33 cellular contexts compared by ENCODE assay signal in genomic region chr2:110860620-110861019, GRCh38.
A peak's percentile ranks its signal among the peaks of the same experiment; 100 is the strongest.
DNase-seq lines count a peak whose midpoint lies in the region; ATAC-seq, FAIRE-seq and TF ChIP-seq lines count a peak whose summit lies in the region.
"Had no signal": no experiment of that assay in that cellular context is flagged by ENCODE, and none has a peak within 500 bp of the region (broad histone marks: within the 10 kb centered on the region; RNA-seq: fewer than 3 reads in every experiment).

No MANE protein-coding gene starts in this region.

- H2AFZ ChIP-seq in H1 (ENCODE audit: low read length) = no peak overlapping the region
- H2AFZ ChIP-seq: GM23248 had no signal

- no peak overlapping the region for H3K4ac ChIP-seq in H1 (replicated peaks; ENCODE audit: insufficient read length, low read depth, low read length)

- H3K4me3 ChIP-seq in H1 (ENCODE audit: extremely low read depth in 1 of 4, insufficient read depth in 2 of 4, low read depth in 3 of 4, low read length in 4 of 4) = no peak overlapping the region
- H3K4me3 ChIP-seq in thymus (ENCODE audit: low read length) = no peak overlapping the region
- H3K4me3 ChIP-seq in thyroid gland (replicated peaks in 1 of 3) = no peak overlapping the region
- H3K4me3 ChIP-seq: ascending aorta, cardiac muscle cell, GM12878, GM23248, heart right ventricle, lower lobe of right lung, stomach had no signal

- H3K4me3 Mint-ChIP-seq in activated naive CD8-positive, alpha-beta T cell treated with anti-CD3 and anti-CD28 coated beads, Interleukin-2, amount 10 ng/mL, durations not matched to agents 7 days and 5 days = peak overlapping the region; percentile 42
- no peak overlapping the region for H3K4me3 Mint-ChIP-seq in activated naive CD8-positive, alpha-beta T cell treated with anti-CD3 and anti-CD28 coated beads, Interleukin-2, amount 50 U/mL, for 24 hours
- H3K4me3 Mint-ChIP-seq: activated CD4-positive, alpha-beta memory T cell treated with anti-CD3 and anti-CD28 coated beads, Interleukin-2, amount 10 ng/mL, durations not matched to agents 7 days and 5 days; activated T-cell treated with anti-CD3 and anti-CD28 coated beads, Interleukin-2, amount 50 U/mL, for 4 hours; endodermal cell had no signal

- TF ChIP-seq POLR2A in H1 (IDR thresholded peaks at IDR 0.05; ENCODE audit: control extremely low read depth in 1 of 2, low read depth in 2 of 2, low read length in 2 of 2) = no peak
- TF ChIP-seq POLR2A in thyroid gland (IDR thresholded peaks at IDR 0.05) = no peak

- no peak overlapping the region for H3K23ac ChIP-seq in H1 (ENCODE audit: insufficient read length)

- no peaks in the 10 kb centered on the region for H3K36me3 ChIP-seq in KOPT-K1 (ENCODE audit: insufficient read depth, low read length)
- H3K36me3 ChIP-seq in H1 (ENCODE audit: control insufficient read depth in 2 of 4, insufficient read depth in 4 of 4, low read length in 3 of 4) = peaks cover 0 to 4% (median 1%) of the 10 kb centered on the region in 4 experiments; a peak in 2 of 8 replicates
- H3K36me3 ChIP-seq in thymus (ENCODE audit: control insufficient read depth, insufficient read depth) = no peaks in the 10 kb centered on the region
- no peaks in the 10 kb centered on the region for H3K36me3 ChIP-seq in thyroid gland
- H3K36me3 ChIP-seq: ascending aorta, cardiac muscle cell, heart right ventricle, lower lobe of right lung, neutrophil, stomach had no signal

- H3K4me1 ChIP-seq in H1 (replicated peaks in 1 of 4; ENCODE audit: control insufficient read depth in 3 of 4, insufficient read depth in 4 of 4, low read length in 3 of 4) (peaks cover 2 to 13% (median 8%) of the 10 kb centered on the region in 4 experiments), thymus (ENCODE audit: control insufficient read depth, insufficient read depth, low read length) (peaks cover 47% of the 10 kb centered on the region), thyroid gland (no peaks in the 10 kb centered on the region)
- H3K4me1 ChIP-seq: ascending aorta, heart right ventricle, lower lobe of right lung, stomach had no signal

- no peaks in the 10 kb centered on the region for H3K79me1 ChIP-seq in H1 (ENCODE audit: low read depth, low read length)

- no peak for TF ChIP-seq EP300 in H1 (IDR thresholded peaks at IDR 0.05; ENCODE audit: borderline replicate concordance in 1 of 2, low read depth in 2 of 2, low read length in 2 of 2)

- H3K14ac ChIP-seq in H1 (ENCODE audit: insufficient read length) = no peak overlapping the region

- intact Hi-C loops in thyroid gland (cut with DNase I) = no loop called here

- TF ChIP-seq CTCF in H1 (IDR thresholded peaks at IDR 0.05; ENCODE audit: control extremely low read depth in 1 of 3, insufficient read depth in 1 of 3, low read depth in 1 of 3, low read length in 3 of 3) (no peak), thyroid gland (IDR thresholded peaks at IDR 0.05) (no peak)

- H2BK12ac ChIP-seq in H1 (ENCODE audit: low read depth, low read length) = no peak overlapping the region

- no peak for FAIRE-seq in H1 (lab: Jason Lieb, UNC)
- FAIRE-seq: D721Med, GM12878, RCC 7860 had no signal

- H3K36me3 Mint-ChIP-seq in activated naive CD8-positive, alpha-beta T cell treated with anti-CD3 and anti-CD28 coated beads, Interleukin-2, amount 10 ng/mL, durations not matched to agents 7 days and 5 days = no peaks in the 10 kb centered on the region
- no peaks in the 10 kb centered on the region for H3K36me3 Mint-ChIP-seq in activated naive CD8-positive, alpha-beta T cell treated with anti-CD3 and anti-CD28 coated beads, Interleukin-2, amount 50 U/mL, for 24 hours (ENCODE audit: low read depth)

- H4K20me1 ChIP-seq in H1 (replicated peaks in 1 of 2; ENCODE audit: control insufficient read depth in 1 of 2, insufficient read depth in 2 of 2, low read length in 2 of 2) = peaks cover 0 to 2% of the 10 kb centered on the region in 2 experiments

- H3K9me3 ChIP-seq in KOPT-K1 (ENCODE audit: insufficient read depth, low read length, poor library complexity, severe bottlenecking) = no peaks in the 10 kb centered on the region
- no peaks in the 10 kb centered on the region for H3K9me3 ChIP-seq in H1 (ENCODE audit: insufficient read depth in 2 of 2, low read depth in 1 of 2, low read length in 1 of 2)
- H3K9me3 ChIP-seq in thymus (ENCODE audit: control insufficient read depth) = no peaks in the 10 kb centered on the region
- no peaks in the 10 kb centered on the region for H3K9me3 ChIP-seq in thyroid gland
- H3K9me3 ChIP-seq: ascending aorta, heart right ventricle, lower lobe of right lung, neutrophil, stomach had no signal

- H4K8ac ChIP-seq in H1 (ENCODE audit: extremely low read depth, insufficient read depth, low read length) = no peak overlapping the region

- H3K56ac ChIP-seq in H1 (replicated peaks; ENCODE audit: insufficient read length, low read depth, low read length) = no peak overlapping the region

- H3K9ac ChIP-seq in H1 (replicated peaks in 1 of 4; ENCODE audit: extremely low read depth in 1 of 4, low read depth in 3 of 4, low read length in 3 of 4) = no peak overlapping the region
- H3K9ac ChIP-seq: GM23248 had no signal

- H2AK5ac ChIP-seq in H1 (ENCODE audit: low read depth, low read length) = no peak overlapping the region

- no peaks in the 10 kb centered on the region for H3K27me3 ChIP-seq in H1 (replicated peaks in 1 of 4; ENCODE audit: control insufficient read depth in 3 of 4, extremely low read depth in 1 of 4, insufficient read depth in 3 of 4, low read length in 3 of 4)
- H3K27me3 ChIP-seq in thymus (ENCODE audit: control insufficient read depth, insufficient read depth) = no peaks in the 10 kb centered on the region
- H3K27me3 ChIP-seq in thyroid gland = no peaks in the 10 kb centered on the region
- H3K27me3 ChIP-seq: ascending aorta had no signal

- DNase-seq in activated naive CD8-positive, alpha-beta T cell treated with anti-CD3 and anti-CD28 coated beads, Interleukin-2, amount 10 ng/mL, durations not matched to agents 7 days and 5 days = no peak
- no peak for DNase-seq in activated naive CD8-positive, alpha-beta T cell treated with anti-CD3 and anti-CD28 coated beads, Interleukin-2, amount 50 U/mL, for 24 hours
- no peak for DNase-seq in H1 (ENCODE audit: low read depth in 1 of 2, low spot score in 2 of 2)
- no peak for DNase-seq in SKM-1 treated with dmso at 0.1 percent for 144 hours (lab: John Stamatoyannopoulos, UW; ENCODE audit: unreplicated experiment)
- no peak for DNase-seq in NCI-H748 (lab: John Stamatoyannopoulos, UW; ENCODE audit: unreplicated experiment)
- no peak for DNase-seq in thyroid gland
- DNase-seq: ACHN; activated CD4-positive, alpha-beta memory T cell treated with anti-CD3 and anti-CD28 coated beads, Interleukin-2, amount 10 ng/mL, durations not matched to agents 7 days and 5 days; activated CD4-positive, CD25-positive, alpha-beta regulatory T cell; activated naive CD4-positive, alpha-beta T cell treated with anti-CD3 and anti-CD28 coated beads, Interleukin-2, amount 50 U/mL, for 16 hours; activated T-cell treated with anti-CD3 and anti-CD28 coated beads, Interleukin-2, amount 50 U/mL, for 4 hours; cortex of kidney; endodermal cell; foreskin fibroblast; GM23248; heart right ventricle; Kasumi-1; kidney glomerular epithelial cell; lower lobe of right lung; MV-4-11; NCI-H1436 treated with DMSO at 0.1 percent for 48 hours; NCI-H774; stomach; trophoblast cell had no signal

- no peaks in the 10 kb centered on the region for H3K23me2 ChIP-seq in H1 (ENCODE audit: low read depth, low read length)

- no peak for TF ChIP-seq RAD21 in H1 (IDR thresholded peaks at IDR 0.05 in 1 of 2, conservative IDR thresholded peaks at IDR 0.05 in 1 of 2; ENCODE audit: low read depth in 2 of 2, low read length in 2 of 2)

- H3K4me2 ChIP-seq in H1 (ENCODE audit: insufficient read depth in 1 of 2, low read depth in 2 of 2, low read length in 2 of 2) = no peak overlapping the region

- POLR2A ChIA-PET in activated naive CD8-positive, alpha-beta T cell treated with anti-CD3 and anti-CD28 coated beads, Interleukin-2, amount 10 ng/mL, durations not matched to agents 7 days and 5 days (lab: Charles Lee) = interaction anchor here (0.8 to 4.1 kb wide), 3 partner anchors 8 to 16 kb away, joined by 3 to 19 read pairs (median 3); no protein-coding TSS in a partner anchor
- POLR2A ChIA-PET in H1 (lab: Charles Lee; ENCODE audit: partially characterized antibody) = no interaction called here

- no peak overlapping the region for H4K91ac ChIP-seq in H1 (replicated peaks; ENCODE audit: insufficient read length, low read length)

- H2BK5ac ChIP-seq in H1 (ENCODE audit: low read depth, low read length) = no peak overlapping the region

- H2BK120ac ChIP-seq in H1 (replicated peaks; ENCODE audit: low read depth, low read length) = no peak overlapping the region

- peak overlapping the region; percentile 23 for H3K27ac Mint-ChIP-seq in activated naive CD8-positive, alpha-beta T cell treated with anti-CD3 and anti-CD28 coated beads, Interleukin-2, amount 10 ng/mL, durations not matched to agents 7 days and 5 days
- H3K27ac Mint-ChIP-seq in activated naive CD8-positive, alpha-beta T cell treated with anti-CD3 and anti-CD28 coated beads, Interleukin-2, amount 50 U/mL, for 24 hours = no peak overlapping the region
- H3K27ac Mint-ChIP-seq: activated CD4-positive, alpha-beta memory T cell treated with anti-CD3 and anti-CD28 coated beads, Interleukin-2, amount 10 ng/mL, durations not matched to agents 7 days and 5 days; endodermal cell had no signal

- H4K5ac ChIP-seq in H1 (ENCODE audit: insufficient read length, low read depth, low read length) = no peak overlapping the region

- CTCF ChIA-PET in H1 (lab: Charles Lee; ENCODE audit: partially characterized antibody) = interaction anchor here (1.1 to 4.7 kb wide), 5 partner anchors 8 to 48 kb away, joined by 4 to 35 read pairs (median 16); no protein-coding TSS in a partner anchor

- peaks cover 50% of the 10 kb centered on the region for H3K4me1 Mint-ChIP-seq in activated naive CD8-positive, alpha-beta T cell treated with anti-CD3 and anti-CD28 coated beads, Interleukin-2, amount 10 ng/mL, durations not matched to agents 7 days and 5 days
- peaks cover 70% of the 10 kb centered on the region for H3K4me1 Mint-ChIP-seq in activated naive CD8-positive, alpha-beta T cell treated with anti-CD3 and anti-CD28 coated beads, Interleukin-2, amount 50 U/mL, for 24 hours

- ATAC-seq in activated naive CD8-positive, alpha-beta T cell treated with anti-CD3 and anti-CD28 coated beads, Interleukin-2, amount 10 ng/mL, durations not matched to agents 7 days and 5 days (ENCODE audit: low read depth) = no peak
- ATAC-seq in activated naive CD8-positive, alpha-beta T cell treated with anti-CD3 and anti-CD28 coated beads, Interleukin-2, amount 50 U/mL, for 24 hours = no peak
- ATAC-seq: activated T-cell treated with anti-CD3 and anti-CD28 coated beads, Interleukin-2, amount 50 U/mL, for 4 hours; esophagus mucosa; GM12878; heart right ventricle; lower lobe of right lung had no signal

- H2BK20ac ChIP-seq in H1 (ENCODE audit: low read length) = no peak overlapping the region

- peaks cover 10% of the 10 kb centered on the region for H3K27me3 Mint-ChIP-seq in activated naive CD8-positive, alpha-beta T cell treated with anti-CD3 and anti-CD28 coated beads, Interleukin-2, amount 10 ng/mL, durations not matched to agents 7 days and 5 days
- H3K27me3 Mint-ChIP-seq in activated naive CD8-positive, alpha-beta T cell treated with anti-CD3 and anti-CD28 coated beads, Interleukin-2, amount 50 U/mL, for 24 hours = peaks cover 44% of the 10 kb centered on the region

- WGBS in H1 (ENCODE audit: extremely low coverage in 1 of 2, insufficient coverage in 1 of 2, insufficient read length in 1 of 2, insufficient replicate concordance in 2 of 2, low coverage in 1 of 2, low lambda C conversion rate in 2 of 2, missing lambda C conversion rate in 1 of 2), 2 experiments = 94% methylated on average over 8 of the region's 8 CpGs; no CpG with 5 or more reads in 1 of the 2 experiments
- 42% methylated on average over 8 of the region's 8 CpGs for WGBS in thymus
- WGBS in thyroid gland, 2 donors = 77 to 82% methylated on average over 7 to 8 of the region's 8 CpGs

- H3K18ac ChIP-seq in H1 (ENCODE audit: extremely low read depth, low read length) = no peak overlapping the region

- H3K79me2 ChIP-seq in H1 (ENCODE audit: control insufficient read depth in 1 of 2, insufficient read depth in 2 of 2, low read length in 2 of 2) = no peaks in the 10 kb centered on the region

- 0 out of 2 replicates have a peak overlapping the region, but pooled peaks have one; percentile 3 for H2BK15ac ChIP-seq in H1 (ENCODE audit: low read length)

- H3K27ac ChIP-seq in KOPT-K1 (ENCODE audit: low read depth, low read length, poor library complexity, severe bottlenecking) (peak overlapping the region; percentile 3), H1 (ENCODE audit: low read depth, low read length) (no peak overlapping the region; the same call in 1 of the 2 replicates), thymus (ENCODE audit: low read depth) (peak overlapping the region; percentile 79), thyroid gland (no peak overlapping the region)
- H3K27ac ChIP-seq: ascending aorta, cardiac muscle cell, GM23248, heart right ventricle, lower lobe of right lung, neutrophil, stomach had no signal

- H3K9me3 Mint-ChIP-seq in activated naive CD8-positive, alpha-beta T cell treated with anti-CD3 and anti-CD28 coated beads, Interleukin-2, amount 10 ng/mL, durations not matched to agents 7 days and 5 days = no peaks in the 10 kb centered on the region
- no peaks in the 10 kb centered on the region for H3K9me3 Mint-ChIP-seq in activated naive CD8-positive, alpha-beta T cell treated with anti-CD3 and anti-CD28 coated beads, Interleukin-2, amount 50 U/mL, for 24 hours
- H3K9me3 Mint-ChIP-seq: activated CD4-positive, alpha-beta memory T cell treated with anti-CD3 and anti-CD28 coated beads, Interleukin-2, amount 10 ng/mL, durations not matched to agents 7 days and 5 days; activated T-cell treated with anti-CD3 and anti-CD28 coated beads, Interleukin-2, amount 50 U/mL, for 4 hours had no signal

Comparison
In these comparisons a context has a peak if more than half of its experiments do, and no peak if none do; other contexts are left out.
1. H3K27ac ChIP-seq: peak in KOPT-K1 (single experiment) and thymus (single experiment); none in H1 (single experiment) and thyroid gland (0 of 3).